In genomic region chr3:2847062-2847841, GRCh38 we compare ENCODE assay signal across 22 cellular contexts.
"Had no signal": no experiment of that assay in that cellular context is flagged by ENCODE, and none has a peak within 500 bp of the region (broad histone marks: within the 10 kb centered on the region; RNA-seq: fewer than 3 reads in every experiment).

No MANE protein-coding gene starts in this region.

- H3K4me1 Mint-ChIP-seq: activated naive CD8-positive, alpha-beta T cell treated with anti-CD3 and anti-CD28 coated beads for 36 hours; naive B cell had no signal

- H3K27me3 Mint-ChIP-seq: brain, naive B cell had no signal

- H3K36me3 ChIP-seq: adrenal gland, ascending aorta, heart right ventricle, left lung, ovary, right atrium auricular region, thoracic aorta had no signal

- H3K4me3 Mint-ChIP-seq: activated CD4-positive, alpha-beta T cell treated with anti-CD3 and anti-CD28 coated beads for 36 hours; activated CD8-positive, alpha-beta T cell treated with anti-CD3 and anti-CD28 coated beads, Interleukin-2, amount 10 ng/mL, durations not matched to agents 7 days and 5 days; activated naive CD8-positive, alpha-beta T cell treated with anti-CD3 and anti-CD28 coated beads for 36 hours; activated T-cell treated with anti-CD3 and anti-CD28 coated beads, Interleukin-2, amount 50 U/mL, for 72 hours; brain; naive B cell; nephron progenitor cell had no signal

- H3K4me1 ChIP-seq: adrenal gland, ascending aorta, heart right ventricle, left lung, right atrium auricular region had no signal

- DNase-seq: activated CD4-positive, alpha-beta T cell treated with anti-CD3 and anti-CD28 coated beads for 36 hours; activated CD4-positive, CD25-positive, alpha-beta regulatory T cell; activated CD8-positive, alpha-beta T cell treated with anti-CD3 and anti-CD28 coated beads, Interleukin-2, amount 10 ng/mL, durations not matched to agents 7 days and 5 days; activated naive CD4-positive, alpha-beta T cell; activated naive CD8-positive, alpha-beta T cell treated with anti-CD3 and anti-CD28 coated beads for 36 hours; activated T-cell treated with anti-CD3 and anti-CD28 coated beads for 4 hours; activated T-cell treated with anti-CD3 and anti-CD28 coated beads, Interleukin-2, amount 50 U/mL, for 72 hours; adrenal gland; foreskin fibroblast; heart right ventricle; kidney glomerular epithelial cell; left lung; naive B cell; nephron progenitor cell; ovary; stimulated activated CD4-positive, alpha-beta T cell treated with anti-CD3 and anti-CD28 coated beads, Interleukin-2, amount 100 ng/mL, for 48 hours; stimulated activated naive CD4-positive, alpha-beta T cell treated with Interleukin-2 at 50 U/mL for 16 hours; trophoblast cell had no signal

- H3K9me3 Mint-ChIP-seq: activated naive CD8-positive, alpha-beta T cell treated with anti-CD3 and anti-CD28 coated beads for 36 hours had no signal

- H3K27ac Mint-ChIP-seq: activated CD4-positive, alpha-beta T cell treated with anti-CD3 and anti-CD28 coated beads for 36 hours; activated CD8-positive, alpha-beta T cell treated with anti-CD3 and anti-CD28 coated beads, Interleukin-2, amount 10 ng/mL, durations not matched to agents 7 days and 5 days; activated naive CD8-positive, alpha-beta T cell treated with anti-CD3 and anti-CD28 coated beads for 36 hours; activated T-cell treated with anti-CD3 and anti-CD28 coated beads, Interleukin-2, amount 50 U/mL, for 72 hours; brain; naive B cell; nephron progenitor cell had no signal

- H3K36me3 Mint-ChIP-seq: activated naive CD8-positive, alpha-beta T cell treated with anti-CD3 and anti-CD28 coated beads for 36 hours; brain; naive B cell had no signal

- H3K27me3 ChIP-seq: adrenal gland, ascending aorta, heart right ventricle, left lung, ovary, right atrium auricular region had no signal

- H3K27ac ChIP-seq: adrenal gland, ascending aorta, heart right ventricle, left lung, ovary, right atrium auricular region, thoracic aorta had no signal

- H3K4me3 ChIP-seq: adrenal gland, ascending aorta, heart right ventricle, left lung, ovary, right atrium auricular region, thoracic aorta had no signal

- H3K9me3 ChIP-seq: adrenal gland, ascending aorta, heart right ventricle, left lung, ovary, right atrium auricular region, thoracic aorta had no signal
